8 cellular contexts compared by ENCODE assay signal in the genomic region with DNA sequence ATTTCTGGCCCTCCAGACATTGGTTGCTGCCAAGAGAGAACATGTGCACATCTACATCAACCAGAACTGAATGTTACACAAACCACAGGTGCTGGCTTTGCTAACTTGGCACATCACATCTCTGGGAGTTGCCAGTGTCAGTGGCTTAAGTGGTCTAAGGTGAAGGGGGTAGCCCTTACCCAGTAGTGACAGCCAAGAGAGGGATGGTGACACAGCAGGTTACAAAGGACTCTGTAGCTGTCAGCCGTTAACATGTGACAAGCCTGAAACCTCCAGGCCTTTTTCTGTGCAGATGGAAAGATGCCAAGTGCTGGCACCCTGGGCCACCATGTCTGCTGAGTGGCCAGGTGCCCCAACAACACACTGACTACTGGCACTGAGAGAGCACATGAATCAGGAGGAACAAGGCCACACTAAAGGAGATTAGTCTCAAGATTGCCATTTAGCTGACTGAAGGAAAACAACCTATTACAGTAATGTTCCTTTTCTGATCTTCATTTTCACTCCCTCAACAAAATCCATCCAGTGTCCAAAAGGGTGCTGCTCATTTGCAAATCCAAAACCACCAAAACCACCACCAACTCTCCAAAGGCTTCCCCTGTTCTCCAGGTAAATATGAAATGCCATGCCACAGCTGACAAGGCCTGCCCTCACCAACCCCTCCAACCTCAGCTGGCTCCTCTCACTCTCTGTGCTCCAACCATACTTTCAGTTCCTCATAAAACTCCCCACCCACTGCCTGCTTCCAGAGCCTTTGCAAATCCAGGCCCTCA. TPM values are rescaled to one million over a fixed set of nuclear protein-coding genes. Genes with fewer than 3 reads are reported as not detected.
DNase-seq lines count a peak whose midpoint lies in the region; ATAC-seq, FAIRE-seq and TF ChIP-seq lines count a peak whose summit lies in the region.

No MANE protein-coding gene starts in this region.

- in situ Hi-C loops in K562 (cut with MboI) = no loop called here

- H3K4me1 ChIP-seq in Loucy (ENCODE audit: insufficient read depth, low read length, poor library complexity, severe bottlenecking) (peaks cover 20% of the 10 kb centered on the region), K562 (replicated peaks in 1 of 2; ENCODE audit: control insufficient read depth in 2 of 2, insufficient read depth in 2 of 2, low read length in 2 of 2) (peaks cover 14 to 20% of the 10 kb centered on the region in 2 experiments)
- no peaks in the 10 kb centered on the region for H3K4me1 ChIP-seq in naive thymus-derived CD4-positive, alpha-beta T cell (ENCODE audit: control insufficient read depth in 2 of 2, insufficient read depth in 2 of 2, low read length in 2 of 2)

- no peaks in the 10 kb centered on the region for H3K9me2 ChIP-seq in Loucy (replicated peaks; ENCODE audit: low read depth, low read length)

- no peak overlapping the region for H3K4me3 Mint-ChIP-seq in naive thymus-derived CD4-positive, alpha-beta T cell

- intact Hi-C loops in K562 (cut with micrococcal nuclease) = no loop called here
- intact Hi-C loops in naive thymus-derived CD4-positive, alpha-beta T cell (cut with micrococcal nuclease) = no loop called here

- POLR2A ChIA-PET in K562 (lab: Yijun Ruan, JAX) = interaction anchor here (0.8 to 1.1 kb wide), 2 partner anchors 10 to 227 kb away, joined by 3 to 4 read pairs; no protein-coding TSS in a partner anchor
- POLR2A ChIA-PET in naive thymus-derived CD4-positive, alpha-beta T cell (lab: Charles Lee) = no interaction called here

- no peak for TF ChIP-seq CTCF in Loucy (conservative IDR thresholded peaks at IDR 0.05; ENCODE audit: low read length)
- TF ChIP-seq CTCF in K562 (IDR thresholded peaks at IDR 0.05 in 2 of 3, conservative IDR thresholded peaks at IDR 0.05 in 1 of 3; ENCODE audit: insufficient read depth in 2 of 3, low read depth in 1 of 3, low read length in 3 of 3) = no peak

- H3K9me3 Mint-ChIP-seq in naive thymus-derived CD4-positive, alpha-beta T cell = peaks cover 0 to 10% (median under 1%) of the 10 kb centered on the region in 11 donors

- H3K9me1 ChIP-seq in K562 (ENCODE audit: control insufficient read depth, insufficient read depth, low read length) = no peaks in the 10 kb centered on the region

- no peak overlapping the region for H3K27ac ChIP-seq in K562 (ENCODE audit: extremely low read depth, low read depth, low read length)
- H3K27ac ChIP-seq in naive thymus-derived CD4-positive, alpha-beta T cell (ENCODE audit: low read depth, low read length) = no peak overlapping the region

- H4K20me1 ChIP-seq in Loucy (ENCODE audit: insufficient read depth, low read length, poor library complexity, severe bottlenecking) (no peaks in the 10 kb centered on the region), K562 (replicated peaks; ENCODE audit: control insufficient read depth, insufficient read depth, low read length) (peaks cover 18% of the 10 kb centered on the region; the same call in 1 of the 2 replicates)

- no peaks in the 10 kb centered on the region for H3F3A ChIP-seq in Loucy (ENCODE audit: low read depth)

- H3K36me3 Mint-ChIP-seq in naive thymus-derived CD4-positive, alpha-beta T cell = peaks cover 0 to 31% (median 11%) of the 10 kb centered on the region in 5 donors

- H3K4me1 Mint-ChIP-seq in naive thymus-derived CD4-positive, alpha-beta T cell = peaks cover 4 to 32% (median 18%) of the 10 kb centered on the region in 7 donors

- no peak for TF ChIP-seq POLR2A in K562 (conservative IDR thresholded peaks at IDR 0.05)

- H3K9ac ChIP-seq in Loucy (ENCODE audit: low read depth, low read length, poor library complexity, severe bottlenecking) (peak overlapping the region; percentile 25), K562 (ENCODE audit: insufficient read depth in 1 of 2, low read depth in 2 of 2, low read length in 2 of 2) (peak overlapping the region in 1 of 2 experiments; percentile 45; a peak in 1 of 4 replicates)

- CTCF ChIA-PET in K562 (lab: Yijun Ruan, JAX; ENCODE audit: low intra/inter-chr PET ratio) = no interaction called here
- CTCF ChIA-PET in naive thymus-derived CD4-positive, alpha-beta T cell (lab: Charles Lee) = no interaction called here

- no peaks in the 10 kb centered on the region for H3K79me2 ChIP-seq in Loucy (ENCODE audit: insufficient read depth, low read length)
- peaks cover 16% of the 10 kb centered on the region; the same call in 2 of the 3 replicates for H3K79me2 ChIP-seq in K562 (ENCODE audit: control insufficient read depth, insufficient read depth, low read length)

- H3K4me2 ChIP-seq in Loucy (ENCODE audit: low read depth, low read length, poor library complexity, severe bottlenecking) (peak overlapping the region; percentile 8), K562 (ENCODE audit: insufficient read depth, low read length) (no peak overlapping the region)

- H3K9me3 ChIP-seq in Loucy (ENCODE audit: insufficient read depth, low read depth, low read length) (no peaks in the 10 kb centered on the region), K562 (replicated peaks; ENCODE audit: control insufficient read depth, insufficient read depth, low read depth, low read length) (no peaks in the 10 kb centered on the region)
- H3K9me3 ChIP-seq in naive thymus-derived CD4-positive, alpha-beta T cell (ENCODE audit: control insufficient read depth in 2 of 3, low read length in 3 of 3) = no peaks in the 10 kb centered on the region

- no peak overlapping the region for H3K27ac Mint-ChIP-seq in naive thymus-derived CD4-positive, alpha-beta T cell

- FAIRE-seq in K562 (lab: Jason Lieb, UNC) = no peak

- H3K36me3 ChIP-seq in Loucy (ENCODE audit: insufficient read depth, low read length) (no peaks in the 10 kb centered on the region), K562 (ENCODE audit: control insufficient read depth, insufficient read depth, low read length) (no peaks in the 10 kb centered on the region)
- H3K36me3 ChIP-seq in naive thymus-derived CD4-positive, alpha-beta T cell (ENCODE audit: control insufficient read depth in 2 of 3, insufficient read depth in 3 of 3, low read length in 3 of 3) = no peaks in the 10 kb centered on the region

- BruUV-seq in K562 (replicated peaks; lab: Mats Ljungman, UMichigan) = no TSS peak

- H3K27me3 Mint-ChIP-seq in naive thymus-derived CD4-positive, alpha-beta T cell = no peaks in the 10 kb centered on the region

- H2AFZ ChIP-seq in Loucy (ENCODE audit: low read length) (no peak overlapping the region), K562 (ENCODE audit: low read depth, low read length) (no peak overlapping the region)

- H3K4me3 ChIP-seq in Loucy (ENCODE audit: low read length, poor library complexity, severe bottlenecking) (no peak overlapping the region), K562 (no peak overlapping the region)
- no peak overlapping the region for H3K4me3 ChIP-seq in naive thymus-derived CD4-positive, alpha-beta T cell (ENCODE audit: low read length)

- ATAC-seq in GM21360 (IDR thresholded peaks at IDR 0.05; ENCODE audit: unreplicated experiment) (peak; percentile 51), K562 (peak; percentile 49), HG03045 (IDR thresholded peaks at IDR 0.05; ENCODE audit: unreplicated experiment) (no peak)
- ATAC-seq in naive thymus-derived CD4-positive, alpha-beta T cell = peak; percentile 47

- DNase-seq in K562 (ENCODE audit: extremely low read depth in 1 of 4, low spot score in 3 of 4) (no peak), T-helper 1 cell (no peak)
- DNase-seq in naive thymus-derived CD4-positive, alpha-beta T cell = no peak
- no peak for DNase-seq in activated CD4-positive, alpha-beta T cell treated with anti-CD3 and anti-CD28 coated beads for 4 hours
- no peak for DNase-seq in activated naive CD4-positive, alpha-beta T cell treated with Interleukin-2 at 50 U/mL for 16 hours

- TF ChIP-seq RAD21 in K562 (CRISPR knock-in tag; conservative IDR thresholded peaks at IDR 0.05 in 1 of 2, IDR thresholded peaks at IDR 0.05 in 1 of 2) = no peak

- TF ChIP-seq EP300 in K562 (IDR thresholded peaks at IDR 0.05; ENCODE audit: low read length) = no peak

- 33% methylated on average over 1 of the region's 1 CpG for WGBS in K562 (ENCODE audit: insufficient coverage, low coverage, missing lambda C conversion rate)

- no peaks in the 10 kb centered on the region for H3K27me3 ChIP-seq in Loucy (ENCODE audit: insufficient read depth, low read length, poor library complexity, severe bottlenecking)
- no peaks in the 10 kb centered on the region for H3K27me3 ChIP-seq in K562 (ENCODE audit: control insufficient read depth in 2 of 2, insufficient read depth in 2 of 2, low read length in 2 of 2)
- no peaks in the 10 kb centered on the region for H3K27me3 ChIP-seq in naive thymus-derived CD4-positive, alpha-beta T cell (ENCODE audit: control insufficient read depth in 2 of 2, insufficient read depth in 2 of 2, low read length in 2 of 2)

TF ChIP-seq in K562, 482 proteins besides CTCF, POLR2A, EP300 and RAD21 (continues in another document):
- TF ChIP-seq ATF1 (CRISPR knock-in tag; IDR thresholded peaks at IDR 0.05) = no peak
- no peak for TF ChIP-seq ATF1 (tag; IDR thresholded peaks at IDR 0.05)

RNA-seq across cellular contexts. Expression of a gene that starts 20.2 kb away (rescaled TPM):
- total RNA-seq in K562 (2011; cell fraction: chromatin; rRNA removed; ENCODE audit: low replicate concordance) = 56.7 and 91.8 TPM in 2 replicates
- total RNA-seq in K562 (2011; cell fraction: nucleolus; rRNA removed) = 64.0 and 77.0 TPM in 2 replicates
- total RNA-seq in K562 (2011; cell fraction: nucleoplasm; rRNA removed) = 57.0 and 70.0 TPM in 2 replicates
- total RNA-seq in K562 (2014; rRNA removed) (30.5 and 30.6 TPM in 2 replicates), K562 (2014; rRNA removed; fragmentation: Illumina TruSeq; extraction: Trizol) (20.4 and 23.2 TPM in 2 replicates), K562 (2015; rRNA removed; fragmentation: Illumina TruSeq; extraction: Trizol) (15.2 and 15.4 TPM in 2 replicates), K562 (2021) (19.2 and 29.8 TPM in 2 replicates)
- polyA plus RNA-seq in K562 (2011; rRNA removed) (22.3 and 26.6 TPM in 2 replicates), K562 (2014; fragmentation: Illumina TruSeq; extraction: Trizol) (14.3 and 18.1 TPM in 2 replicates), K562 (2014; fragmentation: Nextera tagmentation; extraction: Ambion mirVana) (1 to 10 TPM; 1.3 to 4.1 TPM), K562 (2014; rRNA removed) (17.3 and 26.7 TPM in 2 replicates)
- 25.5 and 54.6 TPM in 2 replicates for polyA plus RNA-seq in K562 (2011; cell fraction: cytosol; rRNA removed)
- polyA plus RNA-seq in K562 (2011; cell fraction: nucleus; rRNA removed) = 14.8 and 19.5 TPM in 2 replicates
- polyA plus RNA-seq in K562 (2012) = 19.8 and 32.9 TPM in 2 replicates
- polyA minus RNA-seq in K562 (2011; rRNA and poly(A)+ RNA removed) = 33.7 and 45.1 TPM in 2 replicates
- polyA minus RNA-seq in K562 (2011; cell fraction: cytosol; rRNA and poly(A)+ RNA removed) = 14.7 and 21.9 TPM in 2 replicates
- polyA minus RNA-seq in K562 (2011; cell fraction: nucleus; rRNA and poly(A)+ RNA removed) = 12.5 and 26.9 TPM in 2 replicates
- total RNA-seq in naive thymus-derived CD4-positive, alpha-beta T cell = 10 to 100 TPM; 11.9 to 27.1 (median 22.8) TPM
- 10 to 100 TPM; 10.6 to 15.6 TPM for polyA plus RNA-seq in naive thymus-derived CD4-positive, alpha-beta T cell
